1 cellular context compared by ENCODE assay signal in the genomic region with DNA sequence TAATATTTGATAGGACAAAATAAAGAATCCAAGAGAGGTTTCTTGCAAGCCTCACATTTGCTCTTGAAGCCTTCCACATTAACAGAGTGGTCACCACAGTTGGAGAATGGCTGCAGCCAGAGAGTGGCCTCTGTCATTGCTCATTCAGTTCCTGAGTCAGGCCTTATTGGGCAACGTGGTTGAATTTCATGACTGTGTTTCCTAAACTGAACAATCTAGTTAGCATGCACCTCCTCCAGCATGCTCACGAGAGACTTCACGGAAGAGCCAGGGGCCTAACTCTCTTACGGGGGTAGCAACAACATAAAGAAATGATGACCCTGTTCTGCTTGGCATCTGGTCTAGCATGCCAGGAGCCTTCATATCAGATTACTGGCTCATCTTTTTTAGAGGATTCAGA.
A peak's percentile ranks its signal among the peaks of the same experiment; 100 is the strongest.
TF ChIP-seq lines count a peak whose summit lies in the region.

No MANE protein-coding gene starts in this region.

TF ChIP-seq in IMR-90, 13 proteins besides CTCF, POLR2A, EP300 and RAD21 (continued from another document):
- TF ChIP-seq, protein P1, sequence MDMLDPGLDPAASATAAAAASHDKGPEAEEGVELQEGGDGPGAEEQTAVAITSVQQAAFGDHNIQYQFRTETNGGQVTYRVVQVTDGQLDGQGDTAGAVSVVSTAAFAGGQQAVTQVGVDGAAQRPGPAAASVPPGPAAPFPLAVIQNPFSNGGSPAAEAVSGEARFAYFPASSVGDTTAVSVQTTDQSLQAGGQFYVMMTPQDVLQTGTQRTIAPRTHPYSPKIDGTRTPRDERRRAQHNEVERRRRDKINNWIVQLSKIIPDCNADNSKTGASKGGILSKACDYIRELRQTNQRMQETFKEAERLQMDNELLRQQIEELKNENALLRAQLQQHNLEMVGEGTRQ (IDR thresholded peaks at IDR 0.05; ENCODE audit: low read depth, low read length): no peak
- TF ChIP-seq FOS (IDR thresholded peaks at IDR 0.05; ENCODE audit: low read depth, low read length) (no peak), MXI1 (IDR thresholded peaks at IDR 0.05; ENCODE audit: borderline replicate concordance, low read depth, low read length) (0 out of 2 replicates have a peak, but pooled peaks have one; percentile 15), CEBPB (IDR thresholded peaks at IDR 0.05; ENCODE audit: low read depth, low read length) (peak; percentile 97), MAFK (IDR thresholded peaks at IDR 0.05; ENCODE audit: low read depth, low read length) (0 out of 2 replicates have a peak, but pooled peaks have one; percentile 23), BHLHE40 (IDR thresholded peaks at IDR 0.05; ENCODE audit: low read depth, low read length) (peak; percentile 69)
TF ChIP-seq in IMR-90: peak in this region for 4.
